In genomic region chr11:70497536-70498075, GRCh38 we compare ENCODE assay signal across 20 cellular contexts.
DNase-seq lines count a peak whose midpoint lies in the region; ATAC-seq and TF ChIP-seq lines count a peak whose summit lies in the region.
"Had no signal": no experiment of that assay in that cellular context is flagged by ENCODE, and none has a peak within 500 bp of the region (broad histone marks: within the 10 kb centered on the region; RNA-seq: fewer than 3 reads in every experiment).

No MANE protein-coding gene starts in this region.

- H3K4me1 ChIP-seq in lower lobe of right lung = no peaks in the 10 kb centered on the region
- no peaks in the 10 kb centered on the region for H3K4me1 ChIP-seq in sigmoid colon
- H3K4me1 ChIP-seq: SJCRH30 had no signal

- H3K36me3 ChIP-seq in WERI-Rb-1 (no peaks in the 10 kb centered on the region), lower lobe of right lung (no peaks in the 10 kb centered on the region), sigmoid colon (no peaks in the 10 kb centered on the region)
- H3K36me3 ChIP-seq: SJCRH30 had no signal

- H3K9me3 ChIP-seq in WERI-Rb-1 (ENCODE audit: severe bottlenecking) = no peaks in the 10 kb centered on the region
- H3K9me3 ChIP-seq in lower lobe of right lung = no peaks in the 10 kb centered on the region
- no peaks in the 10 kb centered on the region for H3K9me3 ChIP-seq in sigmoid colon
- H3K9me3 ChIP-seq: SJCRH30 had no signal

- H3K27ac ChIP-seq in WERI-Rb-1 (peak overlapping the region; percentile 60), lower lobe of right lung (no peak overlapping the region), sigmoid colon (no peak overlapping the region)
- H3K27ac ChIP-seq: SJCRH30 had no signal

- H3K4me3 Mint-ChIP-seq in CD14-positive monocyte = no peak overlapping the region
- H3K4me3 Mint-ChIP-seq: HFFc6 had no signal

- no peak for TF ChIP-seq CTCF in CD14-positive monocyte (IDR thresholded peaks at IDR 0.05)
- no peak for TF ChIP-seq CTCF in WERI-Rb-1 (IDR thresholded peaks at IDR 0.05; ENCODE audit: low read depth, low read length)
- no peak for TF ChIP-seq CTCF in lower lobe of right lung (IDR thresholded peaks at IDR 0.05)
- TF ChIP-seq CTCF in sigmoid colon (IDR thresholded peaks at IDR 0.05) = no peak

- no peak for TF ChIP-seq EP300 in sigmoid colon (IDR thresholded peaks at IDR 0.05)

- H3K27ac Mint-ChIP-seq in CD14-positive monocyte = no peak overlapping the region
- H3K27ac Mint-ChIP-seq: HFFc6 had no signal

- H3K36me3 Mint-ChIP-seq in CD14-positive monocyte = no peaks in the 10 kb centered on the region

- peaks cover 0 to 7% (median 2%) of the 10 kb centered on the region in 3 donors for H3K27me3 Mint-ChIP-seq in CD14-positive monocyte (ENCODE audit: low read depth in 3 of 3)

- TF ChIP-seq POLR2A in sigmoid colon (IDR thresholded peaks at IDR 0.05) = no peak

- H3K27me3 ChIP-seq in WERI-Rb-1 (ENCODE audit: insufficient read depth, low read depth, severe bottlenecking) = no peaks in the 10 kb centered on the region
- H3K27me3 ChIP-seq in lower lobe of right lung (ENCODE audit: low read depth) = no peaks in the 10 kb centered on the region
- H3K27me3 ChIP-seq in sigmoid colon = no peaks in the 10 kb centered on the region

- ATAC-seq in lower lobe of right lung (no peak), esophagus mucosa (no peak)

- H3K4me3 ChIP-seq in WERI-Rb-1 (ENCODE audit: low read depth, low read length) = no peak overlapping the region
- no peak overlapping the region for H3K4me3 ChIP-seq in lower lobe of right lung
- no peak overlapping the region for H3K4me3 ChIP-seq in sigmoid colon
- H3K4me3 ChIP-seq: SJCRH30 had no signal

- WGBS in sigmoid colon, 2 donors = 74 to 84% methylated on average over 8 of the region's 8 CpGs

- peaks cover 0 to 3% (median 0%) of the 10 kb centered on the region in 7 donors for H3K9me3 Mint-ChIP-seq in CD14-positive monocyte
- H3K9me3 Mint-ChIP-seq: HFFc6 had no signal

- intact Hi-C loops in CD14-positive monocyte (cut with micrococcal nuclease) = no loop called here
- intact Hi-C loops in lower lobe of right lung (cut with DNase I) = no loop called here
- intact Hi-C loops in sigmoid colon (cut with DNase I) = no loop called here

- DNase-seq in CD14-positive monocyte (ENCODE audit: low spot score) = peak; percentile 26
- DNase-seq in WERI-Rb-1 = no peak
- DNase-seq in lower lobe of right lung = peak; percentile 24
- peak; percentile 41 for DNase-seq in sigmoid colon
- no peak for DNase-seq in SHP77 treated with DMSO at 0.1 percent for 48 hours (lab: John Stamatoyannopoulos, UW)
- no peak for DNase-seq in D341Med (ENCODE audit: low spot score)
- DNase-seq: DMS 273 treated with DMSO at 0.1 percent for 48 hours, DND-41, H7, HFFc6, KG1, MV-4-11, NCI-H1417, NCI-H187, NCI-H2227 treated with DMSO at 0.1 percent for 48 hours, NCI-H774, OCI-M1, RPMI8226, SJCRH30 had no signal

- H3K4me1 Mint-ChIP-seq in CD14-positive monocyte = peaks cover 6% of the 10 kb centered on the region

Comparison
In these comparisons a context has a peak if more than half of its experiments do, and no peak if none do; other contexts are left out.
1. DNase-seq: peak in CD14-positive monocyte (single experiment), lower lobe of right lung (single experiment) and sigmoid colon (single experiment); none in WERI-Rb-1 (single experiment), SHP77 treated with DMSO at 0.1 percent for 48 hours (single experiment) and D341Med (single experiment).